In the genomic region with DNA sequence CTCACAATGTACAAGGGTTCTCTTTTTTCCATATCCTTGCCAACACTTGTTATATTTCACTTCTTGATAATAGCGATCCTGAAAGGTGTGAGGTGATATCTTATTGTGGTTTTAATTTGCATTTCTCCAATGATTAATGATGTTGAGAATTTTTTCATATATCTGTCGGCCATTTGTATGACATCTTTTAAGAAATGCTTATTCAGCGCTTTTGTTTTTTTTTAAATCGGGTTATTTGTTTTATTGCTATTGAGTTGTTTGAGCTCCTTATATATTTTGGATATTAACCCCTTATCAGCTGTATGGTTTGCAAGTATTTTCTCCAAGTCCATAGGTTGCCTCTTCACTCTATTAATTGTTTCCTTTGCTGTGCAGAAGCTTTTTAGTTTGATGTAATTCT, we compare ENCODE assay signal across 21 cellular contexts.
DNase-seq lines count a peak whose midpoint lies in the region; ATAC-seq, FAIRE-seq and TF ChIP-seq lines count a peak whose summit lies in the region.
"Had no signal": no experiment of that assay in that cellular context is flagged by ENCODE, and none has a peak within 500 bp of the region (broad histone marks: within the 10 kb centered on the region; RNA-seq: fewer than 3 reads in every experiment).

No MANE protein-coding gene starts in this region.

- TF ChIP-seq EP300 in A549 (IDR thresholded peaks at IDR 0.05) (no peak), H1 (IDR thresholded peaks at IDR 0.05; ENCODE audit: borderline replicate concordance in 1 of 2, low read depth in 2 of 2, low read length in 2 of 2) (no peak)

- no peak overlapping the region for H2AK9ac ChIP-seq in IMR-90 (replicated peaks; ENCODE audit: low read depth, low read length, poor library complexity)

- no peak overlapping the region for H3K9ac ChIP-seq in IMR-90 (ENCODE audit: low read depth, low read length)
- no peak overlapping the region for H3K9ac ChIP-seq in H1 (replicated peaks in 1 of 4; ENCODE audit: extremely low read depth in 1 of 4, low read depth in 3 of 4, low read length in 3 of 4)
- H3K9ac ChIP-seq: BLaER1 treated with 17β-estradiol and CSF1 and Interleukin-3, amounts not matched to agents 10 nM and 100 nM had no signal

- H3K79me2 ChIP-seq in H1 (ENCODE audit: control insufficient read depth in 1 of 2, insufficient read depth in 2 of 2, low read length in 2 of 2) = no peaks in the 10 kb centered on the region

- no peak for TF ChIP-seq CTCF in A549 (IDR thresholded peaks at IDR 0.05)
- TF ChIP-seq CTCF in IMR-90 (conservative IDR thresholded peaks at IDR 0.05; ENCODE audit: low read depth, low read length) = no peak
- TF ChIP-seq CTCF in H1 (IDR thresholded peaks at IDR 0.05; ENCODE audit: control extremely low read depth in 1 of 3, insufficient read depth in 1 of 3, low read depth in 1 of 3, low read length in 3 of 3) = no peak

- H3K4me3 ChIP-seq in A549 (no peak overlapping the region), IMR-90 (ENCODE audit: insufficient read depth, low read depth, low read length) (no peak overlapping the region), H1 (ENCODE audit: extremely low read depth in 1 of 4, insufficient read depth in 2 of 4, low read depth in 3 of 4, low read length in 4 of 4) (no peak overlapping the region)
- H3K4me3 ChIP-seq: BLaER1 treated with 17β-estradiol and CSF1 and Interleukin-3, amounts not matched to agents 10 nM and 100 nM had no signal

- H3K9me3 ChIP-seq in A549 = no peaks in the 10 kb centered on the region
- H3K9me3 ChIP-seq in IMR-90 (ENCODE audit: control insufficient read depth, insufficient read depth, low read length) = no peaks in the 10 kb centered on the region
- no peaks in the 10 kb centered on the region for H3K9me3 ChIP-seq in H1 (ENCODE audit: insufficient read depth in 2 of 2, low read depth in 1 of 2, low read length in 1 of 2)
- H3K9me3 ChIP-seq: BLaER1 treated with 17β-estradiol and CSF1 and Interleukin-3, amounts not matched to agents 10 nM and 100 nM; Caco-2 had no signal

- no peaks in the 10 kb centered on the region for H3K36me3 Mint-ChIP-seq in activated CD4-positive, alpha-beta T cell treated with anti-CD3 and anti-CD28 coated beads, Interleukin-2, amount 10 ng/mL, durations not matched to agents 24 days and 14 days (ENCODE audit: low read depth)
- H3K36me3 Mint-ChIP-seq: CD8-positive, alpha-beta T cell had no signal

- no peak overlapping the region for H4K8ac ChIP-seq in IMR-90 (ENCODE audit: low read depth in 2 of 2, low read length in 2 of 2)
- H4K8ac ChIP-seq in H1 (ENCODE audit: extremely low read depth, insufficient read depth, low read length) = no peak overlapping the region

- H2BK15ac ChIP-seq in IMR-90 (ENCODE audit: low read depth, low read length) (no peak overlapping the region), H1 (ENCODE audit: low read length) (no peak overlapping the region)

- H3K79me1 ChIP-seq in IMR-90 (ENCODE audit: low read depth in 1 of 2, low read length in 2 of 2) = no peaks in the 10 kb centered on the region
- no peaks in the 10 kb centered on the region for H3K79me1 ChIP-seq in H1 (ENCODE audit: low read depth, low read length)

- H3K23ac ChIP-seq in IMR-90 (ENCODE audit: low read depth, low read length) = no peak overlapping the region
- H3K23ac ChIP-seq in H1 (ENCODE audit: insufficient read length) = no peak overlapping the region

- H4K91ac ChIP-seq in IMR-90 (ENCODE audit: insufficient read depth, low read depth, low read length) (no peak overlapping the region), H1 (replicated peaks; ENCODE audit: insufficient read length, low read length) (no peak overlapping the region)

- no peaks in the 10 kb centered on the region for H3K23me2 ChIP-seq in H1 (ENCODE audit: low read depth, low read length)

- no peak overlapping the region for H3K4me3 Mint-ChIP-seq in activated CD4-positive, alpha-beta T cell treated with anti-CD3 and anti-CD28 coated beads, Interleukin-2, amount 10 ng/mL, durations not matched to agents 24 days and 14 days
- H3K4me3 Mint-ChIP-seq: B cell; CD4-positive, alpha-beta T cell; CD8-positive, alpha-beta T cell had no signal

- dilution Hi-C loops in IMR-90 (cut with HindIII; ENCODE audit: low sequenced_read_pairs, unreplicated experiment) = no loop called here

- no peaks in the 10 kb centered on the region for H3K9me3 Mint-ChIP-seq in activated CD4-positive, alpha-beta T cell treated with anti-CD3 and anti-CD28 coated beads, Interleukin-2, amount 10 ng/mL, durations not matched to agents 24 days and 14 days

- H3K27me3 ChIP-seq in IMR-90 (ENCODE audit: control insufficient read depth, insufficient read depth, low read length) (no peaks in the 10 kb centered on the region), H1 (replicated peaks in 1 of 4; ENCODE audit: control insufficient read depth in 3 of 4, extremely low read depth in 1 of 4, insufficient read depth in 3 of 4, low read length in 3 of 4) (no peaks in the 10 kb centered on the region)
- H3K27me3 ChIP-seq: BLaER1 treated with 17β-estradiol and CSF1 and Interleukin-3, amounts not matched to agents 10 nM and 100 nM had no signal

- H3K4me2 ChIP-seq in A549 (no peak overlapping the region), IMR-90 (ENCODE audit: low read depth, low read length) (no peak overlapping the region), H1 (ENCODE audit: insufficient read depth in 1 of 2, low read depth in 2 of 2, low read length in 2 of 2) (no peak overlapping the region)
- H3K4me2 ChIP-seq: BLaER1 treated with 17β-estradiol and CSF1 and Interleukin-3, amounts not matched to agents 10 nM and 100 nM had no signal

- H4K20me1 ChIP-seq in IMR-90 (ENCODE audit: insufficient read depth, low read length) = no peaks in the 10 kb centered on the region
- H4K20me1 ChIP-seq in H1 (replicated peaks in 1 of 2; ENCODE audit: control insufficient read depth in 1 of 2, insufficient read depth in 2 of 2, low read length in 2 of 2) = no peaks in the 10 kb centered on the region
- H4K20me1 ChIP-seq: BLaER1 treated with 17β-estradiol and CSF1 and Interleukin-3, amounts not matched to agents 10 nM and 100 nM had no signal

- no peak overlapping the region for H3K14ac ChIP-seq in IMR-90 (replicated peaks; ENCODE audit: low read depth, low read length)
- no peak overlapping the region for H3K14ac ChIP-seq in H1 (ENCODE audit: insufficient read length)

- H2AK5ac ChIP-seq in IMR-90 (ENCODE audit: low read depth, low read length) (no peak overlapping the region), H1 (ENCODE audit: low read depth, low read length) (no peak overlapping the region)

- H2BK120ac ChIP-seq in IMR-90 (ENCODE audit: low read depth, low read length) (no peak overlapping the region), H1 (replicated peaks; ENCODE audit: low read depth, low read length) (no peak overlapping the region)

- no peak overlapping the region for H2BK12ac ChIP-seq in H1 (ENCODE audit: low read depth, low read length)

- no peak overlapping the region for H3K56ac ChIP-seq in IMR-90 (ENCODE audit: extremely low read depth, insufficient read depth, low read length)
- no peak overlapping the region for H3K56ac ChIP-seq in H1 (replicated peaks; ENCODE audit: insufficient read length, low read depth, low read length)

- ATAC-seq in A549 (no peak), IMR-90 (ENCODE audit: low read depth) (no peak), HG02973 (IDR thresholded peaks at IDR 0.05; ENCODE audit: unreplicated experiment) (no peak)
- ATAC-seq: CD8-positive, alpha-beta T cell had no signal

- H3K4ac ChIP-seq in IMR-90 (ENCODE audit: low read depth, low read length) (no peak overlapping the region), H1 (replicated peaks; ENCODE audit: insufficient read length, low read depth, low read length) (no peak overlapping the region)

- H2AFZ ChIP-seq in IMR-90 (replicated peaks; ENCODE audit: low read length, poor library complexity) (no peak overlapping the region), H1 (ENCODE audit: low read length) (no peak overlapping the region)

- WGBS in A549 (ENCODE audit: missing lambda C conversion rate) = 31% methylated on average over 4 of the region's 4 CpGs
- WGBS in IMR-90 (ENCODE audit: extremely low coverage in 2 of 2, insufficient read length in 1 of 2), 2 experiments = no CpG with 5 or more reads among the region's 4 CpGs
- WGBS in H1 (ENCODE audit: extremely low coverage in 1 of 2, insufficient coverage in 1 of 2, insufficient read length in 1 of 2, insufficient replicate concordance in 2 of 2, low coverage in 1 of 2, low lambda C conversion rate in 2 of 2, missing lambda C conversion rate in 1 of 2), 2 experiments = 84% methylated on average over 4 of the region's 4 CpGs; no CpG with 5 or more reads in 1 of the 2 experiments

- peaks cover 4% of the 10 kb centered on the region for H3K4me1 Mint-ChIP-seq in activated CD4-positive, alpha-beta T cell treated with anti-CD3 and anti-CD28 coated beads, Interleukin-2, amount 10 ng/mL, durations not matched to agents 24 days and 14 days
- H3K4me1 Mint-ChIP-seq: B cell had no signal

- FAIRE-seq in A549 (lab: Jason Lieb, UNC) = no peak
- no peak for FAIRE-seq in H1 (lab: Jason Lieb, UNC)
- FAIRE-seq: A204.1, D721Med, G401.6, GM12891 had no signal

- no peak overlapping the region for H2BK5ac ChIP-seq in IMR-90 (ENCODE audit: low read depth, low read length, poor library complexity, severe bottlenecking)
- H2BK5ac ChIP-seq in H1 (ENCODE audit: low read depth, low read length) = no peak overlapping the region

- H2BK20ac ChIP-seq in IMR-90 (ENCODE audit: low read depth, low read length) = no peak overlapping the region
- no peak overlapping the region for H2BK20ac ChIP-seq in H1 (ENCODE audit: low read length)

- no peaks in the 10 kb centered on the region for H3K4me1 ChIP-seq in A549
- H3K4me1 ChIP-seq in IMR-90 (ENCODE audit: control insufficient read depth, insufficient read depth, low read length) = no peaks in the 10 kb centered on the region
- no peaks in the 10 kb centered on the region for H3K4me1 ChIP-seq in H1 (replicated peaks in 1 of 4; ENCODE audit: control insufficient read depth in 3 of 4, insufficient read depth in 4 of 4, low read length in 3 of 4)
- H3K4me1 ChIP-seq: BLaER1 treated with 17β-estradiol and CSF1 and Interleukin-3, amounts not matched to agents 10 nM and 100 nM; Caco-2 had no signal

- TF ChIP-seq RAD21 in A549 (conservative IDR thresholded peaks at IDR 0.05 in 1 of 2, IDR thresholded peaks at IDR 0.05 in 1 of 2) (no peak), IMR-90 (IDR thresholded peaks at IDR 0.05; ENCODE audit: low read length) (no peak), H1 (IDR thresholded peaks at IDR 0.05 in 1 of 2, conservative IDR thresholded peaks at IDR 0.05 in 1 of 2; ENCODE audit: low read depth in 2 of 2, low read length in 2 of 2) (no peak)

- POLR2A ChIA-PET in A549 (lab: Yijun Ruan, JAX) (no interaction called here), IMR-90 (lab: Charles Lee; ENCODE audit: unreplicated experiment) (no interaction called here), H1 (lab: Charles Lee; ENCODE audit: partially characterized antibody) (no interaction called here)

- TF ChIP-seq POLR2A in A549 (IDR thresholded peaks at IDR 0.05; ENCODE audit: low read length) (no peak), IMR-90 (IDR thresholded peaks at IDR 0.05; ENCODE audit: low read depth, low read length) (no peak), H1 (IDR thresholded peaks at IDR 0.05; ENCODE audit: control extremely low read depth in 1 of 2, low read depth in 2 of 2, low read length in 2 of 2) (no peak)

- H4K5ac ChIP-seq in IMR-90 (ENCODE audit: low read depth, low read length) (no peak overlapping the region), H1 (ENCODE audit: insufficient read length, low read depth, low read length) (no peak overlapping the region)

- no peaks in the 10 kb centered on the region for H3K36me3 ChIP-seq in IMR-90 (ENCODE audit: control insufficient read depth, insufficient read depth, low read length)
- H3K36me3 ChIP-seq in H1 (ENCODE audit: control insufficient read depth in 2 of 4, insufficient read depth in 4 of 4, low read length in 3 of 4) = no peaks in the 10 kb centered on the region
- H3K36me3 ChIP-seq: BLaER1 treated with 17β-estradiol and CSF1 and Interleukin-3, amounts not matched to agents 10 nM and 100 nM had no signal

- no peaks in the 10 kb centered on the region for H3K27me3 Mint-ChIP-seq in activated CD4-positive, alpha-beta T cell treated with anti-CD3 and anti-CD28 coated beads, Interleukin-2, amount 10 ng/mL, durations not matched to agents 24 days and 14 days
- H3K27me3 Mint-ChIP-seq: CD4-positive, alpha-beta T cell had no signal

- H3K27ac Mint-ChIP-seq in activated CD4-positive, alpha-beta T cell treated with anti-CD3 and anti-CD28 coated beads, Interleukin-2, amount 10 ng/mL, durations not matched to agents 24 days and 14 days = no peak overlapping the region
- H3K27ac Mint-ChIP-seq: B cell; CD4-positive, alpha-beta T cell; CD8-positive, alpha-beta T cell had no signal

- DNase-seq in A549 (ENCODE audit: low read depth in 1 of 2, low spot score in 1 of 2) (no peak), IMR-90 (no peak), H1 (ENCODE audit: low read depth in 1 of 2, low spot score in 2 of 2) (no peak), HK-2 (ENCODE audit: unreplicated experiment) (no peak)
- no peak for DNase-seq in activated CD4-positive, alpha-beta T cell treated with anti-CD3 and anti-CD28 coated beads, Interleukin-2, amount 10 ng/mL, durations not matched to agents 24 days and 14 days
- DNase-seq: 8988T; AML-193; Caco-2; Calu3; CD4-positive, alpha-beta T cell; CD8-positive, alpha-beta T cell; DMS79 treated with DMSO at 0.1 percent for 48 hours; GF-D8 had no signal

- intact Hi-C loops in IMR-90 (cut with micrococcal nuclease) = loop anchor here (5.0 kb wide), 1 partner anchor 369 kb away; no protein-coding TSS in a partner anchor
- intact Hi-C loops in activated CD4-positive, alpha-beta T cell treated with anti-CD3 and anti-CD28 coated beads, Interleukin-2, amount 10 ng/mL, durations not matched to agents 24 days and 14 days (cut with micrococcal nuclease) = loop anchor here (10.0 kb wide), 1 partner anchor 47 kb away; no protein-coding TSS in a partner anchor

- in situ Hi-C loops in IMR-90 (cut with MboI; ENCODE audit: low sequenced_read_pairs) = no loop called here

- no peak overlapping the region for H3K18ac ChIP-seq in IMR-90 (ENCODE audit: low read depth, low read length)
- H3K18ac ChIP-seq in H1 (ENCODE audit: extremely low read depth, low read length) = no peak overlapping the region

- BruUV-seq in IMR-90 (replicated peaks; lab: Mats Ljungman, UMichigan) = no TSS peak

- H3K9me1 ChIP-seq in IMR-90 (ENCODE audit: insufficient read depth, low read length) = no peaks in the 10 kb centered on the region

- H3K27ac ChIP-seq in A549 (no peak overlapping the region), IMR-90 (ENCODE audit: insufficient read depth, low read length) (no peak overlapping the region), H1 (ENCODE audit: low read depth, low read length) (no peak overlapping the region)
- H3K27ac ChIP-seq: BLaER1 treated with 17β-estradiol and CSF1 and Interleukin-3, amounts not matched to agents 10 nM and 100 nM; C4-2B had no signal

- CTCF ChIA-PET in A549 (lab: Yijun Ruan, JAX) (no interaction called here), IMR-90 (lab: Yijun Ruan, JAX) (interaction anchor here (0.6 kb wide), 1 partner anchor 55 kb away, joined by 4 read pairs; no protein-coding TSS in a partner anchor), H1 (lab: Charles Lee; ENCODE audit: partially characterized antibody) (interaction anchor here (1.6 kb wide), 1 partner anchor 9 kb away, joined by 3 read pairs; no protein-coding TSS in a partner anchor)
